Comparison of ENCODE assay signal across 23 cellular contexts in genomic region chr10:118944959-118945622, GRCh38.
"Had no signal": no experiment of that assay in that cellular context is flagged by ENCODE, and none has a peak within 500 bp of the region (broad histone marks: within the 10 kb centered on the region; RNA-seq: fewer than 3 reads in every experiment).

No MANE protein-coding gene starts in this region.

- H3K27ac ChIP-seq: brain microvascular endothelial cell, left lung, spleen, upper lobe of right lung had no signal

- H3K9me3 ChIP-seq: left lung, upper lobe of right lung had no signal

- H3K4me3 Mint-ChIP-seq: activated naive CD8-positive, alpha-beta T cell treated with anti-CD3 and anti-CD28 coated beads, Interleukin-2, amount 50 U/mL, for 24 hours; dendritic cell treated with granulocyte-macrophage colony-stimulating factor and Interleukin-4, amounts not matched to agents 40 ng/mL and 50 ng/mL, for 4 days; natural killer cell; T-helper 1 cell treated with Interleukin-12 subunit alpha and Interleukin-12 subunit beta and Interleukin-4 antibody, amounts not matched to agents 30 μg/mL and 1 μg/mL, for 36 hours had no signal

- H3K27me3 ChIP-seq: brain microvascular endothelial cell, left lung, upper lobe of right lung had no signal

- H3K4me1 Mint-ChIP-seq: activated naive CD8-positive, alpha-beta T cell treated with anti-CD3 and anti-CD28 coated beads, Interleukin-2, amount 50 U/mL, for 24 hours; natural killer cell had no signal

- H3K4me1 ChIP-seq: left lung, spleen, upper lobe of right lung had no signal

- H3K9me3 Mint-ChIP-seq: activated naive CD8-positive, alpha-beta T cell treated with anti-CD3 and anti-CD28 coated beads, Interleukin-2, amount 50 U/mL, for 24 hours; natural killer cell; T-helper 1 cell treated with Interleukin-12 subunit alpha and Interleukin-12 subunit beta and Interleukin-4 antibody, amounts not matched to agents 30 μg/mL and 1 μg/mL, for 36 hours had no signal

- H3K27ac Mint-ChIP-seq: activated naive CD8-positive, alpha-beta T cell treated with anti-CD3 and anti-CD28 coated beads, Interleukin-2, amount 50 U/mL, for 24 hours; dendritic cell treated with granulocyte-macrophage colony-stimulating factor and Interleukin-4, amounts not matched to agents 40 ng/mL and 50 ng/mL, for 4 days; natural killer cell; progenitor cell of endocrine pancreas; T-helper 1 cell treated with Interleukin-12 subunit alpha and Interleukin-12 subunit beta and Interleukin-4 antibody, amounts not matched to agents 30 μg/mL and 1 μg/mL, for 36 hours had no signal

- DNase-seq: activated CD4-positive, alpha-beta T cell treated with anti-CD3 and anti-CD28 coated beads for 4 hours; activated CD4-positive, alpha-beta T cell treated with anti-CD3 and anti-CD28 coated beads, Interleukin-2, amount 50 U/mL, for 48 hours; activated CD4-positive, CD25-positive, alpha-beta regulatory T cell; activated gamma-delta T cell; activated naive CD4-positive, alpha-beta T cell treated with anti-CD3 and anti-CD28 coated beads, Interleukin-2, amount 50 U/mL, for 16 hours; activated naive CD8-positive, alpha-beta T cell treated with anti-CD3 and anti-CD28 coated beads, Interleukin-2, amount 50 U/mL, for 24 hours; anterior cingulate cortex; brain microvascular endothelial cell; caudate nucleus; effector CD4-positive, alpha-beta T cell; hypothalamus; left lung; midbrain; natural killer cell; retina; spleen; stimulated activated CD4-positive, alpha-beta T cell treated with anti-CD3 and anti-CD28 coated beads, Interleukin-4, amount 100 ng/mL, for 24 hours; stimulated activated naive CD8-positive, alpha-beta T cell treated with anti-CD3 and anti-CD28 coated beads, Interleukin-15, Interleukin-2, amounts not matched to agents 100 U/mL and 50 U/mL, for 24 hours; T1000; upper lobe of right lung had no signal

- H3K36me3 Mint-ChIP-seq: natural killer cell had no signal

- ATAC-seq: activated naive CD8-positive, alpha-beta T cell treated with anti-CD3 and anti-CD28 coated beads, Interleukin-2, amount 50 U/mL, for 24 hours; left lung; natural killer cell; stimulated activated naive CD8-positive, alpha-beta T cell treated with anti-CD3 and anti-CD28 coated beads, Interleukin-15, Interleukin-2, amounts not matched to agents 100 U/mL and 50 U/mL, for 24 hours; upper lobe of right lung had no signal
